In genomic region chr9:72984990-72985389, GRCh38 we compare ENCODE assay signal across 28 cellular contexts. TPM values are rescaled to one million over a fixed set of nuclear protein-coding genes. Genes with fewer than 3 reads are reported as not detected.
DNase-seq lines count a peak whose midpoint lies in the region; ATAC-seq and TF ChIP-seq lines count a peak whose summit lies in the region.
"Had no signal": no experiment of that assay in that cellular context is flagged by ENCODE, and none has a peak within 500 bp of the region (broad histone marks: within the 10 kb centered on the region; RNA-seq: fewer than 3 reads in every experiment).

No MANE protein-coding gene starts in this region.

- H4K20me1 ChIP-seq in Loucy (ENCODE audit: insufficient read depth, low read length, poor library complexity, severe bottlenecking): no peaks in the 10 kb centered on the region
- H4K20me1 ChIP-seq in Karpas-422 (ENCODE audit: insufficient read depth, low read depth, low read length): no peaks in the 10 kb centered on the region
- H4K20me1 ChIP-seq: BLaER1 treated with 17β-estradiol and CSF1 and Interleukin-3, amounts not matched to agents 10 nM and 100 nM had no signal

- TF ChIP-seq POLR2A in body of pancreas (IDR thresholded peaks at IDR 0.05) (no peak), gastrocnemius medialis (IDR thresholded peaks at IDR 0.05) (no peak)

- 63 to 68% methylated on average over 3 of the region's 3 CpGs for WGBS in body of pancreas, 2 donors
- 81% methylated on average over 3 of the region's 3 CpGs for WGBS in liver

- H3K9me2 ChIP-seq in Loucy (replicated peaks; ENCODE audit: low read depth, low read length) (no peaks in the 10 kb centered on the region), Karpas-422 (replicated peaks; ENCODE audit: insufficient read depth, low read length) (no peaks in the 10 kb centered on the region)

- no peak for TF ChIP-seq RAD21 in liver (IDR thresholded peaks at IDR 0.05)

- no peaks in the 10 kb centered on the region for H3K27me3 ChIP-seq in Loucy (ENCODE audit: insufficient read depth, low read length, poor library complexity, severe bottlenecking)
- H3K27me3 ChIP-seq in body of pancreas: no peaks in the 10 kb centered on the region
- H3K27me3 ChIP-seq in liver (ENCODE audit: control insufficient read depth in 4 of 4, insufficient read depth in 4 of 4, low read length in 3 of 4): no peaks in the 10 kb centered on the region
- H3K27me3 ChIP-seq in gastrocnemius medialis: no peaks in the 10 kb centered on the region
- H3K27me3 ChIP-seq in Karpas-422 (ENCODE audit: low read length): no peaks in the 10 kb centered on the region
- H3K27me3 ChIP-seq: BLaER1 treated with 17β-estradiol and CSF1 and Interleukin-3, amounts not matched to agents 10 nM and 100 nM; esophagus squamous epithelium; stomach; tibial nerve had no signal

- H3K36me3 ChIP-seq in Loucy (ENCODE audit: insufficient read depth, low read length) (no peaks in the 10 kb centered on the region), body of pancreas (replicated peaks in 1 of 2; ENCODE audit: insufficient read depth in 1 of 2, low read depth in 2 of 2) (no peaks in the 10 kb centered on the region), liver (ENCODE audit: control insufficient read depth in 4 of 4, insufficient read depth in 3 of 4, low read depth in 1 of 4, low read length in 3 of 4) (no peaks in the 10 kb centered on the region), gastrocnemius medialis (no peaks in the 10 kb centered on the region), Karpas-422 (ENCODE audit: insufficient read depth, low read length) (no peaks in the 10 kb centered on the region)
- H3K36me3 ChIP-seq: BLaER1 treated with 17β-estradiol and CSF1 and Interleukin-3, amounts not matched to agents 10 nM and 100 nM; esophagus squamous epithelium; lower lobe of right lung; stomach; tibial nerve had no signal

- H3K4me3 ChIP-seq in Loucy (ENCODE audit: low read length, poor library complexity, severe bottlenecking) (no peak overlapping the region), body of pancreas (no peak overlapping the region), liver (ENCODE audit: low read depth in 1 of 3, low read length in 3 of 3) (no peak overlapping the region), gastrocnemius medialis (no peak overlapping the region), Karpas-422 (ENCODE audit: low read length) (no peak overlapping the region)
- H3K4me3 ChIP-seq: BLaER1 treated with 17β-estradiol and CSF1 and Interleukin-3, amounts not matched to agents 10 nM and 100 nM; esophagus squamous epithelium; GM23248; lower lobe of right lung; skin epidermis; stomach; tibial nerve had no signal

- no peak for TF ChIP-seq CTCF in Loucy (conservative IDR thresholded peaks at IDR 0.05; ENCODE audit: low read length)
- TF ChIP-seq CTCF in body of pancreas (IDR thresholded peaks at IDR 0.05): no peak
- no peak for TF ChIP-seq CTCF in liver (IDR thresholded peaks at IDR 0.05; ENCODE audit: low read depth, low read length, missing input control)
- no peak for TF ChIP-seq CTCF in gastrocnemius medialis (IDR thresholded peaks at IDR 0.05 in 4 of 5, conservative IDR thresholded peaks at IDR 0.05 in 1 of 5)

- H3K9me3 ChIP-seq in Loucy (ENCODE audit: insufficient read depth, low read depth, low read length): no peaks in the 10 kb centered on the region
- no peaks in the 10 kb centered on the region for H3K9me3 ChIP-seq in body of pancreas
- H3K9me3 ChIP-seq in liver (ENCODE audit: control insufficient read depth in 4 of 4, low read length in 3 of 4): no peaks in the 10 kb centered on the region
- H3K9me3 ChIP-seq in gastrocnemius medialis: no peaks in the 10 kb centered on the region
- no peaks in the 10 kb centered on the region for H3K9me3 ChIP-seq in Karpas-422 (ENCODE audit: low read length)
- H3K9me3 ChIP-seq: BLaER1 treated with 17β-estradiol and CSF1 and Interleukin-3, amounts not matched to agents 10 nM and 100 nM; esophagus squamous epithelium; lower lobe of right lung; stomach; tibial nerve had no signal

- no peak overlapping the region for H3K4me2 ChIP-seq in Loucy (ENCODE audit: low read depth, low read length, poor library complexity, severe bottlenecking)
- H3K4me2 ChIP-seq in Karpas-422 (ENCODE audit: low read depth, low read length, poor library complexity, severe bottlenecking): no peak overlapping the region
- H3K4me2 ChIP-seq: BLaER1 treated with 17β-estradiol and CSF1 and Interleukin-3, amounts not matched to agents 10 nM and 100 nM had no signal

- in situ Hi-C loops in gastrocnemius medialis (cut with MboI; ENCODE audit: low sequenced_read_pairs in 4 of 4): no loop called here

- ATAC-seq in body of pancreas (no peak), gastrocnemius medialis (peak; percentile 95 to 96)
- ATAC-seq: activated CD4-positive, CD25-positive, alpha-beta regulatory T cell treated with anti-CD3 and anti-CD28 coated beads, Interleukin-2, amount 50 U/mL, for 24 hours; lower lobe of right lung had no signal

- intact Hi-C loops in body of pancreas (cut with DNase I) (no loop called here), gastrocnemius medialis (cut with DNase I; ENCODE audit: low total_unique reads) (no loop called here)

- H3K27ac ChIP-seq in body of pancreas: peak overlapping the region in 3 of 4 donors; percentile 64 to 83 (median 66)
- H3K27ac ChIP-seq in liver (ENCODE audit: low read depth in 1 of 2, low read length in 2 of 2): peak overlapping the region; percentile 55 to 87
- H3K27ac ChIP-seq in gastrocnemius medialis: peak overlapping the region; percentile 69 to 87 (median 71)
- H3K27ac ChIP-seq in Karpas-422 (ENCODE audit: low read length): no peak overlapping the region
- H3K27ac ChIP-seq: BLaER1 treated with 17β-estradiol and CSF1 and Interleukin-3, amounts not matched to agents 10 nM and 100 nM; esophagus squamous epithelium; GM23248; HL-60; lower lobe of right lung; parathyroid adenoma; skin epidermis; tibial nerve had no signal

- H2AFZ ChIP-seq in Loucy (ENCODE audit: low read length) (peak overlapping the region; percentile 9; the same call in 1 of the 2 replicates), Karpas-422 (ENCODE audit: low read length) (no peak overlapping the region)
- H2AFZ ChIP-seq: GM23248, parathyroid adenoma had no signal

- DNase-seq in body of pancreas (no peak), gastrocnemius medialis (peak; percentile 73 to 74), T-helper 9 cell (no peak), Karpas-422 (no peak)
- DNase-seq in activated CD8-positive, alpha-beta memory T cell treated with anti-CD3 and anti-CD28 coated beads, Interleukin-2, amount 50 U/mL, for 4 hours: no peak
- DNase-seq: activated CD4-positive, alpha-beta memory T cell treated with anti-CD3 and anti-CD28 coated beads, Interleukin-2, amount 10 ng/mL, durations not matched to agents 7 days and 5 days; activated effector memory CD4-positive, alpha-beta T cell treated with anti-CD3 and anti-CD28 coated beads, Interleukin-2, amount 50 U/mL, for 16 hours; activated naive CD8-positive, alpha-beta T cell treated with anti-CD3 and anti-CD28 coated beads, Interleukin-2, amount 10 ng/mL, durations not matched to agents 7 days and 5 days; central memory CD4-positive, alpha-beta T cell; esophagus squamous epithelium; foreskin melanocyte; GM23248; lower lobe of right lung; MV-4-11; NCI-H2171; NCI-H510A treated with DMSO at 0.1 percent for 48 hours; stimulated activated CD8-positive, alpha-beta memory T cell treated with anti-CD3 and anti-CD28 coated beads, Interleukin-4, amount 100 ng/mL, for 48 hours; stomach; T-helper 1 cell had no signal

- no peaks in the 10 kb centered on the region for H3K79me2 ChIP-seq in Loucy (ENCODE audit: insufficient read depth, low read length)
- no peaks in the 10 kb centered on the region for H3K79me2 ChIP-seq in Karpas-422 (ENCODE audit: low read length)
- H3K79me2 ChIP-seq: parathyroid adenoma had no signal

- H3K9ac ChIP-seq in Loucy (ENCODE audit: low read depth, low read length, poor library complexity, severe bottlenecking): no peak overlapping the region
- H3K9ac ChIP-seq in liver (ENCODE audit: low read depth in 1 of 2, low read length in 2 of 2): no peak overlapping the region
- H3K9ac ChIP-seq in Karpas-422 (ENCODE audit: low read length): no peak overlapping the region
- H3K9ac ChIP-seq: BLaER1 treated with 17β-estradiol and CSF1 and Interleukin-3, amounts not matched to agents 10 nM and 100 nM; GM23248; parathyroid adenoma had no signal

- H3K4me1 ChIP-seq in Loucy (ENCODE audit: insufficient read depth, low read length, poor library complexity, severe bottlenecking): peaks cover 69% of the 10 kb centered on the region
- peaks cover 57% of the 10 kb centered on the region for H3K4me1 ChIP-seq in body of pancreas
- H3K4me1 ChIP-seq in liver (ENCODE audit: control insufficient read depth in 4 of 4, insufficient read depth in 4 of 4, low read length in 3 of 4): peaks cover 8 to 38% (median 18%) of the 10 kb centered on the region in 4 donors
- H3K4me1 ChIP-seq in gastrocnemius medialis: peaks cover 16 to 39% of the 10 kb centered on the region in 2 donors
- no peaks in the 10 kb centered on the region for H3K4me1 ChIP-seq in Karpas-422 (ENCODE audit: low read length)
- H3K4me1 ChIP-seq: BLaER1 treated with 17β-estradiol and CSF1 and Interleukin-3, amounts not matched to agents 10 nM and 100 nM; lower lobe of right lung; parathyroid adenoma; tibial nerve had no signal

- H3F3A ChIP-seq in Loucy (ENCODE audit: low read depth): 0 out of 2 replicates have a peak, but pooled peaks cover 3% of the 10 kb centered on the region

TF ChIP-seq in liver, 16 proteins besides CTCF, POLR2A, EP300 and RAD21 (continues in another document):
- TF ChIP-seq JUND (IDR thresholded peaks at IDR 0.05) (no peak), GABPA (IDR thresholded peaks at IDR 0.05 in 1 of 2, conservative IDR thresholded peaks at IDR 0.05 in 1 of 2) (no peak)

RNA-seq across cellular contexts. Expression of gene ALDH1A1, which starts 32.1 kb away (rescaled TPM):
- total RNA-seq in body of pancreas (100 to 1,000 TPM in 1 of 2 donors, 10 to 100 TPM in 1; 87.7 to 184 TPM), liver (100 to 1,000 TPM; 178 to 208 TPM), gastrocnemius medialis (10 to 100 TPM; 23.3 to 42.8 (median 30.9) TPM)
- polyA plus RNA-seq in liver: 100 to 1,000 TPM; 118 to 433 TPM
- not detected in 2 replicates for total RNA-seq in Karpas-422 (2014; rRNA removed; shearing (Covaris generic); ENCODE audit: low replicate concordance)
- total RNA-seq: activated CD4-positive, alpha-beta memory T cell treated with anti-CD3 and anti-CD28 coated beads, Interleukin-2, amount 10 ng/mL, durations not matched to agents 7 days and 5 days; GM23248 had no signal
- polyA plus RNA-seq: GM23248, neural cell had no signal

Comparison
In these comparisons a context has a peak if more than half of its experiments do, and no peak if none do; other contexts are left out.
1. DNase-seq: peak in gastrocnemius medialis (2 of 2); none in body of pancreas (0 of 4), activated CD8-positive, alpha-beta memory T cell treated with anti-CD3 and anti-CD28 coated beads, Interleukin-2, amount 50 U/mL, for 4 hours (single experiment), T-helper 9 cell (single experiment) and Karpas-422 (single experiment).
2. RNA of gene ALDH1A1, which starts 32.1 kb away (total RNA-seq): 178 to 208 TPM in liver, 87.7 to 184 TPM in body of pancreas and 23.3 to 42.8 TPM in gastrocnemius medialis; not detected in Karpas-422; every median in the first group is over 10 times any median in the second.